9 cellular contexts compared by ENCODE assay signal in genomic region chr1:110606784-110607662, GRCh38. TPM values are rescaled to one million over a fixed set of nuclear protein-coding genes. Genes with fewer than 3 reads are reported as not detected.
DNase-seq lines count a peak whose midpoint lies in the region; ATAC-seq and TF ChIP-seq lines count a peak whose summit lies in the region.
"Had no signal": no experiment of that assay in that cellular context is flagged by ENCODE, and none has a peak within 500 bp of the region (broad histone marks: within the 10 kb centered on the region; RNA-seq: fewer than 3 reads in every experiment).

No MANE protein-coding gene starts in this region.

- WGBS in endodermal cell (ENCODE audit: insufficient coverage in 1 of 2, insufficient read length in 1 of 2), 2 experiments: 0 to 1% methylated on average over 23 to 93 of the region's 93 CpGs

- H3K27ac Mint-ChIP-seq in endodermal cell: no peak overlapping the region
- H3K27ac Mint-ChIP-seq in naive B cell: peak overlapping the region in 1 of 6 donors; percentile 87

- H3K36me3 Mint-ChIP-seq in endodermal cell (ENCODE audit: low read depth) (no peaks in the 10 kb centered on the region), naive B cell (no peaks in the 10 kb centered on the region)

- no peaks in the 10 kb centered on the region for H3K36me3 ChIP-seq in endodermal cell (ENCODE audit: control insufficient read depth, insufficient read depth, low read length)

- TF ChIP-seq CTCF in endodermal cell (conservative IDR thresholded peaks at IDR 0.05): peak; percentile 12

- H3K4me3 Mint-ChIP-seq in endodermal cell: peak overlapping the region; percentile 65
- peak overlapping the region; percentile 85 to 92 (median 88) for H3K4me3 Mint-ChIP-seq in naive B cell

- H3K4me1 Mint-ChIP-seq in endodermal cell (peaks cover 12% of the 10 kb centered on the region), naive B cell (peaks cover 19 to 34% (median 29%) of the 10 kb centered on the region in 3 donors)

- no peaks in the 10 kb centered on the region for H3K9me3 ChIP-seq in endodermal cell (ENCODE audit: control insufficient read depth, low read length)

- H3K27me3 Mint-ChIP-seq in endodermal cell (ENCODE audit: insufficient read depth): peaks cover 88% of the 10 kb centered on the region
- peaks cover 44 to 84% (median 56%) of the 10 kb centered on the region in 3 donors for H3K27me3 Mint-ChIP-seq in naive B cell

- H3K27me3 ChIP-seq in endodermal cell (ENCODE audit: control insufficient read depth, insufficient read depth, low read length, poor library complexity, severe bottlenecking): peaks cover 92% of the 10 kb centered on the region

- no peaks in the 10 kb centered on the region for H3K9me3 Mint-ChIP-seq in endodermal cell
- no peaks in the 10 kb centered on the region for H3K9me3 Mint-ChIP-seq in naive B cell

- H3K4me3 ChIP-seq in endodermal cell (ENCODE audit: low read length): peak overlapping the region; percentile 78

- DNase-seq in G401 (ENCODE audit: low spot score): peak; percentile 39
- peak; percentile 81 for DNase-seq in endodermal cell
- DNase-seq in naive B cell: peak; percentile 18
- DNase-seq in NCI-H2196 (lab: John Stamatoyannopoulos, UW; ENCODE audit: unreplicated experiment): no peak
- no peak for DNase-seq in GOT3 (lab: John Stamatoyannopoulos, UW)
- no peak for DNase-seq in AML-193 (lab: John Stamatoyannopoulos, UW)

- peaks cover 7% of the 10 kb centered on the region for H3K4me1 ChIP-seq in endodermal cell (ENCODE audit: control insufficient read depth, insufficient read depth, low read length)

- ATAC-seq in SK-N-SH treated with all-trans-retinoic acid at 6 μM for 48 hours (peak; percentile 37), naive B cell (ENCODE audit: low read depth in 2 of 2) (peak; percentile 55 to 59), GM21381 (IDR thresholded peaks at IDR 0.05; ENCODE audit: unreplicated experiment) (no peak)

- H3K9ac ChIP-seq in endodermal cell (ENCODE audit: extremely low read depth, low read length, poor library complexity, severe bottlenecking): no peak overlapping the region

- in situ Hi-C loops in G401 (cut with HindIII; ENCODE audit: low sequenced_read_pairs): no loop called here

- H3K27ac ChIP-seq in endodermal cell (ENCODE audit: low read depth, low read length): no peak overlapping the region

TF ChIP-seq in SK-N-SH treated with all-trans-retinoic acid at 6 μM for 48 hours, 23 proteins besides CTCF, POLR2A, EP300 and RAD21:
- no peak for TF ChIP-seq TOX (CRISPR knock-in tag; IDR thresholded peaks at IDR 0.05; ENCODE audit: borderline replicate concordance)
- TF ChIP-seq POU6F1 (CRISPR knock-in tag; IDR thresholded peaks at IDR 0.05; ENCODE audit: borderline replicate concordance, low read depth): no peak
- no peak for TF ChIP-seq CREB5 (CRISPR knock-in tag; IDR thresholded peaks at IDR 0.05; ENCODE audit: low read depth)
- no peak for TF ChIP-seq ARNTL (CRISPR knock-in tag; IDR thresholded peaks at IDR 0.05; ENCODE audit: borderline replicate concordance, low read depth)
- no peak for TF ChIP-seq OSR1 (CRISPR knock-in tag; IDR thresholded peaks at IDR 0.05)
- TF ChIP-seq CSDC2 (CRISPR knock-in tag; IDR thresholded peaks at IDR 0.05): no peak
- TF ChIP-seq GLIS3 (CRISPR knock-in tag; IDR thresholded peaks at IDR 0.05): no peak
- no peak for TF ChIP-seq ZFP30 (CRISPR knock-in tag; IDR thresholded peaks at IDR 0.05)
- TF ChIP-seq TCF4 (CRISPR knock-in tag; IDR thresholded peaks at IDR 0.05; ENCODE audit: borderline replicate concordance): no peak
- TF ChIP-seq PPARA (CRISPR knock-in tag; IDR thresholded peaks at IDR 0.05; ENCODE audit: borderline replicate concordance): no peak
- TF ChIP-seq BACH2 (CRISPR knock-in tag; IDR thresholded peaks at IDR 0.05; ENCODE audit: borderline replicate concordance): no peak
- TF ChIP-seq SNAI2 (CRISPR knock-in tag; IDR thresholded peaks at IDR 0.05): no peak
- no peak for TF ChIP-seq ESRRG (CRISPR knock-in tag; IDR thresholded peaks at IDR 0.05)
- no peak for TF ChIP-seq CSRNP3 (CRISPR knock-in tag; IDR thresholded peaks at IDR 0.05)
- no peak for TF ChIP-seq RARB (CRISPR knock-in tag; IDR thresholded peaks at IDR 0.05)
- TF ChIP-seq ZNF565 (CRISPR knock-in tag; conservative IDR thresholded peaks at IDR 0.05; ENCODE audit: low read depth): no peak
- TF ChIP-seq, protein P1, sequence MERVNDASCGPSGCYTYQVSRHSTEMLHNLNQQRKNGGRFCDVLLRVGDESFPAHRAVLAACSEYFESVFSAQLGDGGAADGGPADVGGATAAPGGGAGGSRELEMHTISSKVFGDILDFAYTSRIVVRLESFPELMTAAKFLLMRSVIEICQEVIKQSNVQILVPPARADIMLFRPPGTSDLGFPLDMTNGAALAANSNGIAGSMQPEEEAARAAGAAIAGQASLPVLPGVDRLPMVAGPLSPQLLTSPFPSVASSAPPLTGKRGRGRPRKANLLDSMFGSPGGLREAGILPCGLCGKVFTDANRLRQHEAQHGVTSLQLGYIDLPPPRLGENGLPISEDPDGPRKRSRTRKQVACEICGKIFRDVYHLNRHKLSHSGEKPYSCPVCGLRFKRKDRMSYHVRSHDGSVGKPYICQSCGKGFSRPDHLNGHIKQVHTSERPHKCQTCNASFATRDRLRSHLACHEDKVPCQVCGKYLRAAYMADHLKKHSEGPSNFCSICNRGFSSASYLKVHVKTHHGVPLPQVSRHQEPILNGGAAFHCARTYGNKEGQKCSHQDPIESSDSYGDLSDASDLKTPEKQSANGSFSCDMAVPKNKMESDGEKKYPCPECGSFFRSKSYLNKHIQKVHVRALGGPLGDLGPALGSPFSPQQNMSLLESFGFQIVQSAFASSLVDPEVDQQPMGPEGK (CRISPR knock-in tag; IDR thresholded peaks at IDR 0.05; ENCODE audit: borderline replicate concordance): no peak
- TF ChIP-seq ISL1 (CRISPR knock-in tag; IDR thresholded peaks at IDR 0.05): no peak
- no peak for TF ChIP-seq ZFP3 (CRISPR knock-in tag; IDR thresholded peaks at IDR 0.05)
- TF ChIP-seq ZNF8 (CRISPR knock-in tag; IDR thresholded peaks at IDR 0.05): no peak

RNA-seq across cellular contexts. Expression of gene KCNA2, which starts 0.9 kb away (rescaled TPM):
- total RNA-seq in G401 (2014; rRNA removed; shearing (Covaris generic)): not detected in 2 replicates
- under 1 TPM; 0.11 to 0.57 TPM for total RNA-seq in endodermal cell
- polyA plus RNA-seq in endodermal cell (2013, experiment 1 of 2): 7.8 TPM
- polyA plus RNA-seq in endodermal cell (2013, experiment 2 of 2): 7.9 TPM
- not detected for polyA plus RNA-seq in naive B cell (ENCODE audit: low read depth in 6 of 6)
- total RNA-seq: HT1080 had no signal

Comparison
In these comparisons a context has a peak if more than half of its experiments do, and no peak if none do; other contexts are left out.
1. DNase-seq: peak in G401 (single experiment), endodermal cell (single experiment) and naive B cell (single experiment); none in NCI-H2196 (single experiment), GOT3 (single experiment) and AML-193 (0 of 2).